ENCODE assay signal across 9 cellular contexts in genomic region chr11:35177370-35177769, GRCh38. TPM values are rescaled to one million over a fixed set of nuclear protein-coding genes. Genes with fewer than 3 reads are reported as not detected.
DNase-seq lines count a peak whose midpoint lies in the region; ATAC-seq and TF ChIP-seq lines count a peak whose summit lies in the region.
"Had no signal": no experiment of that assay in that cellular context is flagged by ENCODE, and none has a peak within 500 bp of the region (broad histone marks: within the 10 kb centered on the region; RNA-seq: fewer than 3 reads in every experiment).

No MANE protein-coding gene starts in this region.

- no peak overlapping the region for H3K4me3 ChIP-seq in neural progenitor cell

- H3F3A ChIP-seq in neural progenitor cell (ENCODE audit: low read depth): no peaks in the 10 kb centered on the region

- no peak overlapping the region for H3K4me3 Mint-ChIP-seq in neural progenitor cell

- peak overlapping the region; percentile 73 for H2AFZ ChIP-seq in neural progenitor cell (replicated peaks)

- peak overlapping the region; percentile 74 to 95 for H3K27ac Mint-ChIP-seq in activated naive CD4-positive, alpha-beta T cell treated with anti-CD3 and anti-CD28 coated beads, Interleukin-2, amount 50 U/mL, for 72 hours
- no peak overlapping the region for H3K27ac Mint-ChIP-seq in neural progenitor cell

- DNase-seq in DMS79 (lab: John Stamatoyannopoulos, UW): peak; percentile 88
- DNase-seq in activated naive CD4-positive, alpha-beta T cell treated with anti-CD3 and anti-CD28 coated beads, Interleukin-2, amount 50 U/mL, for 72 hours (ENCODE audit: low spot score in 2 of 2): peak in 1 of 2 donors; percentile 41
- no peak for DNase-seq in neural progenitor cell (ENCODE audit: low spot score)
- no peak for DNase-seq in NCI-H345 treated with DMSO at 0.1 percent for 48 hours (lab: John Stamatoyannopoulos, UW; ENCODE audit: unreplicated experiment)
- no peak for DNase-seq in NCI-H226
- no peak for DNase-seq in 8988T
- DNase-seq: NCI-H82, posterior cingulate gyrus had no signal

- H4K20me1 ChIP-seq in neural progenitor cell (ENCODE audit: low read depth): no peaks in the 10 kb centered on the region

- H3K4me1 Mint-ChIP-seq in neural progenitor cell: peaks cover 45% of the 10 kb centered on the region

- no peaks in the 10 kb centered on the region for H3K27me3 ChIP-seq in neural progenitor cell

- H3K4me2 ChIP-seq in neural progenitor cell: no peak overlapping the region

- H3K79me2 ChIP-seq in neural progenitor cell (ENCODE audit: low read depth): no peaks in the 10 kb centered on the region

- H3K36me3 ChIP-seq in KOPT-K1 (ENCODE audit: insufficient read depth, low read length) (no peaks in the 10 kb centered on the region), neural progenitor cell (no peaks in the 10 kb centered on the region)

- H3K4me1 ChIP-seq in neural progenitor cell: peaks cover 28% of the 10 kb centered on the region

- H3K27ac ChIP-seq in KOPT-K1 (ENCODE audit: low read depth, low read length, poor library complexity, severe bottlenecking) (peak overlapping the region; percentile 56), neural progenitor cell (no peak overlapping the region)

- no peaks in the 10 kb centered on the region for H3K27me3 Mint-ChIP-seq in neural progenitor cell (ENCODE audit: insufficient read depth, low read depth)

- H3K9ac ChIP-seq in neural progenitor cell: no peak overlapping the region

- no peak for TF ChIP-seq CTCF in neural progenitor cell (IDR thresholded peaks at IDR 0.05)

- H3K36me3 Mint-ChIP-seq in activated naive CD4-positive, alpha-beta T cell treated with anti-CD3 and anti-CD28 coated beads, Interleukin-2, amount 50 U/mL, for 72 hours: peaks cover 48 to 52% of the 10 kb centered on the region in 2 donors
- H3K36me3 Mint-ChIP-seq in neural progenitor cell: no peaks in the 10 kb centered on the region

- no peaks in the 10 kb centered on the region for H3K9me3 Mint-ChIP-seq in activated naive CD4-positive, alpha-beta T cell treated with anti-CD3 and anti-CD28 coated beads, Interleukin-2, amount 50 U/mL, for 72 hours
- H3K9me3 Mint-ChIP-seq in neural progenitor cell: no peaks in the 10 kb centered on the region

- H3K9me3 ChIP-seq in KOPT-K1 (ENCODE audit: insufficient read depth, low read length, poor library complexity, severe bottlenecking) (no peaks in the 10 kb centered on the region), neural progenitor cell (ENCODE audit: low read depth) (no peaks in the 10 kb centered on the region)

- ATAC-seq in activated naive CD4-positive, alpha-beta T cell treated with anti-CD3 and anti-CD28 coated beads, Interleukin-2, amount 50 U/mL, for 72 hours: peak; percentile 75 to 88

RNA-seq across cellular contexts. Expression of gene CD44, which starts 38.4 kb away (rescaled TPM):
- 100 to 1,000 TPM; 321 to 381 TPM for total RNA-seq in activated naive CD4-positive, alpha-beta T cell treated with anti-CD3 and anti-CD28 coated beads, Interleukin-2, amount 50 U/mL, for 72 hours
- 1.4 and 1.7 TPM in 2 replicates for total RNA-seq in neural progenitor cell (ENCODE audit: low replicate concordance)

Comparison
In these comparisons a context has a peak if more than half of its experiments do, and no peak if none do; other contexts are left out.
1. RNA of gene CD44, which starts 38.4 kb away (total RNA-seq): 321 to 381 TPM in activated naive CD4-positive, alpha-beta T cell treated with anti-CD3 and anti-CD28 coated beads, Interleukin-2, amount 50 U/mL, for 72 hours; 1.4 to 1.7 TPM in neural progenitor cell; every median in the first group is over 100 times any median in the second.